27 cellular contexts compared by ENCODE assay signal in genomic region chr14:97337267-97337666, GRCh38.
"Had no signal": no experiment of that assay in that cellular context is flagged by ENCODE, and none has a peak within 500 bp of the region (broad histone marks: within the 10 kb centered on the region; RNA-seq: fewer than 3 reads in every experiment).

No MANE protein-coding gene starts in this region.

- H3K9me3 ChIP-seq: gastrocnemius medialis, heart left ventricle had no signal

- DNase-seq: activated CD4-positive, alpha-beta T cell treated with anti-CD3 and anti-CD28 coated beads for 1 hour; activated CD4-positive, alpha-beta T cell treated with anti-CD3 and anti-CD28 coated beads for 4 hours; activated CD4-positive, alpha-beta T cell treated with anti-CD3 and anti-CD28 coated beads, Interleukin-2, amount 10 ng/mL, durations not matched to agents 7 days and 5 days; activated CD4-positive, alpha-beta T cell treated with anti-CD3 and anti-CD28 coated beads, Interleukin-2, amount 50 U/mL, for 48 hours; activated CD8-positive, alpha-beta memory T cell treated with anti-CD3 and anti-CD28 coated beads for 24 hours; activated CD8-positive, alpha-beta T cell treated with anti-CD3 and anti-CD28 coated beads for 36 hours; activated effector memory CD4-positive, alpha-beta T cell treated with anti-CD3 and anti-CD28 coated beads, Interleukin-2, amount 50 U/mL, for 16 hours; activated naive CD4-positive, alpha-beta T cell; activated naive CD4-positive, alpha-beta T cell treated with anti-CD3 and anti-CD28 coated beads, Interleukin-2, amount 10 ng/mL, durations not matched to agents 7 days and 5 days; activated T-cell treated with anti-CD3 and anti-CD28 coated beads, Interleukin-2, amount 50 U/mL, for 4 hours; amniotic stem cell; brain microvascular endothelial cell; cortex of kidney; dermis blood vessel endothelial cell; effector CD4-positive, alpha-beta T cell; effector memory CD8-positive, alpha-beta T cell; erythroblast; foreskin keratinocyte; gastrocnemius medialis; glutamatergic neuron; heart left ventricle; T-helper 2 cell had no signal

- ATAC-seq: activated CD8-positive, alpha-beta T cell treated with anti-CD3 and anti-CD28 coated beads for 36 hours; activated T-cell treated with anti-CD3 and anti-CD28 coated beads, Interleukin-2, amount 50 U/mL, for 4 hours; effector memory CD8-positive, alpha-beta T cell; foreskin keratinocyte; gastrocnemius medialis; heart left ventricle; WTC11 had no signal

- H3K27me3 ChIP-seq: brain microvascular endothelial cell, esophagus muscularis mucosa, foreskin keratinocyte, gastrocnemius medialis had no signal

- H3K36me3 ChIP-seq: brain microvascular endothelial cell, esophagus muscularis mucosa, gastrocnemius medialis, heart left ventricle had no signal

- H3K27ac ChIP-seq: brain microvascular endothelial cell, esophagus muscularis mucosa, foreskin keratinocyte, gastrocnemius medialis, heart left ventricle, VCaP had no signal

- H3K4me1 ChIP-seq: esophagus muscularis mucosa, foreskin keratinocyte, gastrocnemius medialis, heart left ventricle had no signal

- FAIRE-seq: astrocyte, colon had no signal

- H3K4me3 ChIP-seq: esophagus muscularis mucosa, gastrocnemius medialis, heart left ventricle had no signal
